1 cellular context compared by ENCODE assay signal in genomic region chr17:48047741-48048320, GRCh38.
TF ChIP-seq lines count a peak whose summit lies in the region.

No MANE protein-coding gene starts in this region.

TF ChIP-seq in HEK293, 187 proteins besides CTCF, POLR2A, EP300 and RAD21 (continued from another document and continues in another):
- peak; percentile 91 for TF ChIP-seq ZBTB11 (tag by site-specific recombination; conservative IDR thresholded peaks at IDR 0.05; ENCODE audit: low read depth)
- TF ChIP-seq, protein P1, sequence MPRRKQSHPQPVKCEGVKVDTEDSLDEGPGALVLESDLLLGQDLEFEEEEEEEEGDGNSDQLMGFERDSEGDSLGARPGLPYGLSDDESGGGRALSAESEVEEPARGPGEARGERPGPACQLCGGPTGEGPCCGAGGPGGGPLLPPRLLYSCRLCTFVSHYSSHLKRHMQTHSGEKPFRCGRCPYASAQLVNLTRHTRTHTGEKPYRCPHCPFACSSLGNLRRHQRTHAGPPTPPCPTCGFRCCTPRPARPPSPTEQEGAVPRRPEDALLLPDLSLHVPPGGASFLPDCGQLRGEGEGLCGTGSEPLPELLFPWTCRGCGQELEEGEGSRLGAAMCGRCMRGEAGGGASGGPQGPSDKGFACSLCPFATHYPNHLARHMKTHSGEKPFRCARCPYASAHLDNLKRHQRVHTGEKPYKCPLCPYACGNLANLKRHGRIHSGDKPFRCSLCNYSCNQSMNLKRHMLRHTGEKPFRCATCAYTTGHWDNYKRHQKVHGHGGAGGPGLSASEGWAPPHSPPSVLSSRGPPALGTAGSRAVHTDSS (tag by site-specific recombination; IDR thresholded peaks at IDR 0.05), result no peak
- TF ChIP-seq GFI1B (tag by site-specific recombination; IDR thresholded peaks at IDR 0.05), result no peak
- peak; percentile 94 for TF ChIP-seq ZNF561 (tag by site-specific recombination; IDR thresholded peaks at IDR 0.05; ENCODE audit: borderline replicate concordance)
- no peak for TF ChIP-seq ZNF214 (tag by site-specific recombination; IDR thresholded peaks at IDR 0.05; ENCODE audit: borderline replicate concordance)
- no peak for TF ChIP-seq ZNF747 (tag by site-specific recombination; IDR thresholded peaks at IDR 0.05)
- peak; percentile 93 for TF ChIP-seq SP3 (tag by site-specific recombination; IDR thresholded peaks at IDR 0.05)
- TF ChIP-seq ZNF449 (tag by site-specific recombination; IDR thresholded peaks at IDR 0.05), result peak; percentile 100
- TF ChIP-seq SP2 (tag by site-specific recombination; IDR thresholded peaks at IDR 0.05), result peak; percentile 98
- no peak for TF ChIP-seq ZFP41 (tag by site-specific recombination; IDR thresholded peaks at IDR 0.05; ENCODE audit: borderline replicate concordance)
- TF ChIP-seq ZNF654 (tag by site-specific recombination; IDR thresholded peaks at IDR 0.05; ENCODE audit: low read depth), result no peak
- TF ChIP-seq, protein P2, sequence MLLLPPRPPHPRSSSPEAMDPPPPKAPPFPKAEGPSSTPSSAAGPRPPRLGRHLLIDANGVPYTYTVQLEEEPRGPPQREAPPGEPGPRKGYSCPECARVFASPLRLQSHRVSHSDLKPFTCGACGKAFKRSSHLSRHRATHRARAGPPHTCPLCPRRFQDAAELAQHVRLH (tag by site-specific recombination; IDR thresholded peaks at IDR 0.05), result peak; percentile 84
- no peak; the same call in 1 of the 2 replicates for TF ChIP-seq KLF16 (tag by site-specific recombination; IDR thresholded peaks at IDR 0.05)
- TF ChIP-seq ZBTB48 (tag by site-specific recombination; IDR thresholded peaks at IDR 0.05), result peak; percentile 65
- TF ChIP-seq FEZF1 (tag by site-specific recombination; IDR thresholded peaks at IDR 0.05), result no peak
- TF ChIP-seq ZNF707 (tag by site-specific recombination; IDR thresholded peaks at IDR 0.05), result no peak
- TF ChIP-seq, protein P3, sequence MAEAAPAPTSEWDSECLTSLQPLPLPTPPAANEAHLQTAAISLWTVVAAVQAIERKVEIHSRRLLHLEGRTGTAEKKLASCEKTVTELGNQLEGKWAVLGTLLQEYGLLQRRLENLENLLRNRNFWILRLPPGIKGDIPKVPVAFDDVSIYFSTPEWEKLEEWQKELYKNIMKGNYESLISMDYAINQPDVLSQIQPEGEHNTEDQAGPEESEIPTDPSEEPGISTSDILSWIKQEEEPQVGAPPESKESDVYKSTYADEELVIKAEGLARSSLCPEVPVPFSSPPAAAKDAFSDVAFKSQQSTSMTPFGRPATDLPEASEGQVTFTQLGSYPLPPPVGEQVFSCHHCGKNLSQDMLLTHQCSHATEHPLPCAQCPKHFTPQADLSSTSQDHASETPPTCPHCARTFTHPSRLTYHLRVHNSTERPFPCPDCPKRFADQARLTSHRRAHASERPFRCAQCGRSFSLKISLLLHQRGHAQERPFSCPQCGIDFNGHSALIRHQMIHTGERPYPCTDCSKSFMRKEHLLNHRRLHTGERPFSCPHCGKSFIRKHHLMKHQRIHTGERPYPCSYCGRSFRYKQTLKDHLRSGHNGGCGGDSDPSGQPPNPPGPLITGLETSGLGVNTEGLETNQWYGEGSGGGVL (tag by site-specific recombination; IDR thresholded peaks at IDR 0.05), result peak; percentile 59
- TF ChIP-seq ZNF629 (tag by site-specific recombination; IDR thresholded peaks at IDR 0.05), result peak; percentile 72
- no peak for TF ChIP-seq HOXA7 (CRISPR knock-in tag; IDR thresholded peaks at IDR 0.05; ENCODE audit: borderline replicate concordance)
- 0 out of 2 replicates have a peak, but pooled peaks have one; percentile 51 for TF ChIP-seq ZFHX2 (tag by site-specific recombination; conservative IDR thresholded peaks at IDR 0.05)
- 0 out of 2 replicates have a peak, but pooled peaks have one; percentile 6 for TF ChIP-seq ZNF146 (tag by site-specific recombination; IDR thresholded peaks at IDR 0.05)
- TF ChIP-seq ZNF302 (tag by site-specific recombination; IDR thresholded peaks at IDR 0.05; ENCODE audit: low read depth), result 0 out of 2 replicates have a peak, but pooled peaks have one; percentile 14
- no peak for TF ChIP-seq ZNF670 (tag by site-specific recombination; IDR thresholded peaks at IDR 0.05; ENCODE audit: low read depth)
- TF ChIP-seq, protein P4, sequence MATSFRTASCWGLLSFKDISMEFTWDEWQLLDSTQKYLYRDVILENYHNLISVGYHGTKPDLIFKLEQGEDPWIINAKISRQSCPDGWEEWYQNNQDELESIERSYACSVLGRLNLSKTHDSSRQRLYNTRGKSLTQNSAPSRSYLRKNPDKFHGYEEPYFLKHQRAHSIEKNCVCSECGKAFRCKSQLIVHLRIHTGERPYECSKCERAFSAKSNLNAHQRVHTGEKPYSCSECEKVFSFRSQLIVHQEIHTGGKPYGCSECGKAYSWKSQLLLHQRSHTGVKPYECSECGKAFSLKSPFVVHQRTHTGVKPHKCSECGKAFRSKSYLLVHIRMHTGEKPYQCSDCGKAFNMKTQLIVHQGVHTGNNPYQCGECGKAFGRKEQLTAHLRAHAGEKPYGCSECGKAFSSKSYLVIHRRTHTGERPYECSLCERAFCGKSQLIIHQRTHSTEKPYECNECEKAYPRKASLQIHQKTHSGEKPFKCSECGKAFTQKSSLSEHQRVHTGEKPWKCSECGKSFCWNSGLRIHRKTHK (tag by site-specific recombination; IDR thresholded peaks at IDR 0.05), result no peak
- TF ChIP-seq ZNF114 (tag by site-specific recombination; IDR thresholded peaks at IDR 0.05), result no peak
- TF ChIP-seq, protein P5, sequence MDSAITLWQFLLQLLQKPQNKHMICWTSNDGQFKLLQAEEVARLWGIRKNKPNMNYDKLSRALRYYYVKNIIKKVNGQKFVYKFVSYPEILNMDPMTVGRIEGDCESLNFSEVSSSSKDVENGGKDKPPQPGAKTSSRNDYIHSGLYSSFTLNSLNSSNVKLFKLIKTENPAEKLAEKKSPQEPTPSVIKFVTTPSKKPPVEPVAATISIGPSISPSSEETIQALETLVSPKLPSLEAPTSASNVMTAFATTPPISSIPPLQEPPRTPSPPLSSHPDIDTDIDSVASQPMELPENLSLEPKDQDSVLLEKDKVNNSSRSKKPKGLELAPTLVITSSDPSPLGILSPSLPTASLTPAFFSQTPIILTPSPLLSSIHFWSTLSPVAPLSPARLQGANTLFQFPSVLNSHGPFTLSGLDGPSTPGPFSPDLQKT (IDR thresholded peaks at IDR 0.05; ENCODE audit: borderline replicate concordance, low read depth, low read length), result peak; percentile 74; the same call in 1 of the 2 replicates
- TF ChIP-seq MZF1 (tag by site-specific recombination; IDR thresholded peaks at IDR 0.05; ENCODE audit: borderline replicate concordance), result no peak
- TF ChIP-seq ZNF24 (tag by site-specific recombination; IDR thresholded peaks at IDR 0.05), result peak; percentile 85
- TF ChIP-seq SCRT2 (tag by site-specific recombination; IDR thresholded peaks at IDR 0.05), result no peak
- TF ChIP-seq, protein P6, sequence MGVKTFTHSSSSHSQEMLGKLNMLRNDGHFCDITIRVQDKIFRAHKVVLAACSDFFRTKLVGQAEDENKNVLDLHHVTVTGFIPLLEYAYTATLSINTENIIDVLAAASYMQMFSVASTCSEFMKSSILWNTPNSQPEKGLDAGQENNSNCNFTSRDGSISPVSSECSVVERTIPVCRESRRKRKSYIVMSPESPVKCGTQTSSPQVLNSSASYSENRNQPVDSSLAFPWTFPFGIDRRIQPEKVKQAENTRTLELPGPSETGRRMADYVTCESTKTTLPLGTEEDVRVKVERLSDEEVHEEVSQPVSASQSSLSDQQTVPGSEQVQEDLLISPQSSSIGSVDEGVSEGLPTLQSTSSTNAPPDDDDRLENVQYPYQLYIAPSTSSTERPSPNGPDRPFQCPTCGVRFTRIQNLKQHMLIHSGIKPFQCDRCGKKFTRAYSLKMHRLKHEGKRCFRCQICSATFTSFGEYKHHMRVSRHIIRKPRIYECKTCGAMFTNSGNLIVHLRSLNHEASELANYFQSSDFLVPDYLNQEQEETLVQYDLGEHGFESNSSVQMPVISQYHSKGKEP (tag by site-specific recombination; IDR thresholded peaks at IDR 0.05), result no peak
- TF ChIP-seq SETDB1 (IDR thresholded peaks at IDR 0.05; ENCODE audit: insufficient read length, low read length), result peak; percentile 64
- peak; percentile 57 for TF ChIP-seq ZNF518A (tag by site-specific recombination; conservative IDR thresholded peaks at IDR 0.05; ENCODE audit: low read depth)
- TF ChIP-seq RBAK (tag by site-specific recombination; IDR thresholded peaks at IDR 0.05), result no peak
- TF ChIP-seq ZNF211 (tag by site-specific recombination; IDR thresholded peaks at IDR 0.05; ENCODE audit: low read depth), result no peak
- TF ChIP-seq ZNF155 (tag by site-specific recombination; IDR thresholded peaks at IDR 0.05), result no peak
- TF ChIP-seq ZNF274 (IDR thresholded peaks at IDR 0.05; ENCODE audit: low read length), result no peak
- TF ChIP-seq ZNF274 (tag by site-specific recombination; IDR thresholded peaks at IDR 0.05; ENCODE audit: borderline replicate concordance), result no peak
- TF ChIP-seq SALL2 (tag by site-specific recombination; IDR thresholded peaks at IDR 0.05; ENCODE audit: borderline replicate concordance), result no peak
- no peak for TF ChIP-seq PRDM1 (tag by site-specific recombination; IDR thresholded peaks at IDR 0.05)
